ENCODE assay signal across 14 cellular contexts in genomic region chr10:50419756-50420155, GRCh38.
DNase-seq lines count a peak whose midpoint lies in the region; TF ChIP-seq lines count a peak whose summit lies in the region.
"Had no signal": no experiment of that assay in that cellular context is flagged by ENCODE, and none has a peak within 500 bp of the region (broad histone marks: within the 10 kb centered on the region; RNA-seq: fewer than 3 reads in every experiment).

No MANE protein-coding gene starts in this region.

- H2AFZ ChIP-seq in GM23248 = no peak overlapping the region

- H3K4me3 ChIP-seq in GM23248 = no peak overlapping the region
- no peak overlapping the region for H3K4me3 ChIP-seq in SJSA1
- peak overlapping the region in 1 of 59 donors; percentile 81 for H3K4me3 ChIP-seq in dorsolateral prefrontal cortex
- no peak overlapping the region for H3K4me3 ChIP-seq in subcutaneous abdominal adipose tissue (ENCODE audit: low read depth in 1 of 5, low read length in 5 of 5)
- H3K4me3 ChIP-seq: SJCRH30 had no signal

- peaks cover 32% of the 10 kb centered on the region for H3K79me2 ChIP-seq in GM23248 (ENCODE audit: insufficient read depth)

- H3K27ac ChIP-seq in GM23248 = no peak overlapping the region
- peak overlapping the region; percentile 97; the same call in 1 of the 2 replicates for H3K27ac ChIP-seq in SJSA1
- H3K27ac ChIP-seq in dorsolateral prefrontal cortex = peak overlapping the region in 50 of 59 donors; percentile 2 to 94 (median 86)
- peak overlapping the region; percentile 68 for H3K27ac ChIP-seq in subcutaneous abdominal adipose tissue (ENCODE audit: low read depth, low read length)
- H3K27ac ChIP-seq: HL-60, SJCRH30 had no signal

- H3K9me2 ChIP-seq in GM23248 (ENCODE audit: insufficient read depth) = no peaks in the 10 kb centered on the region

- no peaks in the 10 kb centered on the region for H3K36me3 ChIP-seq in GM23248 (ENCODE audit: low read depth)
- H3K36me3 ChIP-seq in SJSA1 = peaks cover 20% of the 10 kb centered on the region
- no peaks in the 10 kb centered on the region for H3K36me3 ChIP-seq in subcutaneous abdominal adipose tissue (ENCODE audit: control insufficient read depth in 5 of 5, insufficient read depth in 5 of 5, low read length in 5 of 5)
- H3K36me3 ChIP-seq: SJCRH30 had no signal

- H3K4me2 ChIP-seq in GM23248 (ENCODE audit: unreplicated experiment) = no peak overlapping the region

- DNase-seq in GM23248 (peak; percentile 20), SJSA1 (ENCODE audit: low read depth in 1 of 2, low spot score in 2 of 2) (no peak), dorsolateral prefrontal cortex (no peak), SK-N-DZ (ENCODE audit: low spot score) (no peak), iPS-NIHi11 (ENCODE audit: low spot score) (no peak), cardiac septum (ENCODE audit: low spot score) (no peak)
- DNase-seq: CD4-positive, alpha-beta T cell; HCEC 1CT; NCI-H1417; NCI-H1930; NCI-H69; SJCRH30 had no signal

- in situ Hi-C loops in GM23248 (cut with MboI) = no loop called here

- 41 to 50% methylated on average over 3 of the region's 3 CpGs for WGBS in GM23248 (ENCODE audit: low coverage in 1 of 2, low lambda C conversion rate in 2 of 2, missing lambda C conversion rate in 2 of 2), 2 experiments

- intact Hi-C loops in dorsolateral prefrontal cortex (cut with DNase I) (loop anchor here (2.0 to 10.0 kb wide), 7 partner anchors 37 to 205 kb away; no protein-coding TSS in a partner anchor), cardiac septum (cut with DNase I) (loop anchor here (2.0 to 10.0 kb wide), 2 partner anchors 93 to 135 kb away; no protein-coding TSS in a partner anchor)

- H3K9me3 ChIP-seq in GM23248 (ENCODE audit: low read depth) = no peaks in the 10 kb centered on the region
- H3K9me3 ChIP-seq in SJSA1 (replicated peaks) = no peaks in the 10 kb centered on the region
- no peaks in the 10 kb centered on the region for H3K9me3 ChIP-seq in subcutaneous abdominal adipose tissue (ENCODE audit: control insufficient read depth in 5 of 5, low read length in 5 of 5)
- H3K9me3 ChIP-seq: SJCRH30 had no signal

- H3K27me3 ChIP-seq in GM23248 (replicated peaks; ENCODE audit: insufficient read depth) = no peaks in the 10 kb centered on the region
- H3K27me3 ChIP-seq in SJSA1 (replicated peaks) = no peaks in the 10 kb centered on the region
- H3K27me3 ChIP-seq in dorsolateral prefrontal cortex = no peaks in the 10 kb centered on the region
- H3K27me3 ChIP-seq in subcutaneous abdominal adipose tissue (ENCODE audit: control insufficient read depth in 5 of 5, insufficient read depth in 4 of 5, low read length in 5 of 5) = no peaks in the 10 kb centered on the region
- H3K27me3 ChIP-seq: SJCRH30 had no signal

- H3K9ac ChIP-seq in GM23248 = no peak overlapping the region
- peak overlapping the region in 1 of 5 donors; percentile 6 for H3K9ac ChIP-seq in subcutaneous abdominal adipose tissue (ENCODE audit: low read length in 5 of 5)

- H3K4me1 ChIP-seq in GM23248 (ENCODE audit: insufficient read depth) = peaks cover 34% of the 10 kb centered on the region
- H3K4me1 ChIP-seq in SJSA1 (replicated peaks) = peaks cover 31% of the 10 kb centered on the region
- peaks cover 3 to 55% (median 40%) of the 10 kb centered on the region in 5 donors for H3K4me1 ChIP-seq in subcutaneous abdominal adipose tissue (ENCODE audit: control insufficient read depth in 5 of 5, insufficient read depth in 5 of 5, low read length in 5 of 5)
- H3K4me1 ChIP-seq: SJCRH30 had no signal

- H4K20me1 ChIP-seq in GM23248 (ENCODE audit: insufficient read depth) = no peaks in the 10 kb centered on the region

- H3F3A ChIP-seq in GM23248 (ENCODE audit: insufficient read depth) = peaks cover 15% of the 10 kb centered on the region

- no peak for TF ChIP-seq CTCF in dorsolateral prefrontal cortex (IDR thresholded peaks at IDR 0.05 in 54 of 56, conservative IDR thresholded peaks at IDR 0.05 in 2 of 56; ENCODE audit: low read depth in 1 of 56, partially characterized antibody in 56 of 56)
